ENCODE assay signal across 10 cellular contexts in the genomic region with DNA sequence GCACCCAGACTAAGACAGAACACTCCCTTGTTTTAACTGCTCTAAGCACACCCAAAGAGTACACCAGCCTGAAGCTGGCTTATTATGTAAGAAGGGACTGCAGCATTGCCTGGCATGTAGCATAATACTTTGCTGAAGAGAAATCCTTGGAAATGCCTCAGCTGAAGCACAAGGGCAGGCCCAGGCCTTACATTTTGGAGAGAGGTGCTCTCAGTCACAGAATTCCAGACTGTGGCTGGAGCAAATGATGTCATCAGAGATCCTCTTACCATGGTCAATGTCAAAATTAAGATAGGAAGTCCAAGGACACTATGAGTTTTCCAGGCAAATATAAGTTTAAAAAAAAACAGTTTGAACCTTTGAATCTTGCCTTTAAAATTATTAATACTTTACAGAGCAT. TPM values are rescaled to one million over a fixed set of nuclear protein-coding genes. Genes with fewer than 3 reads are reported as not detected.
DNase-seq lines count a peak whose midpoint lies in the region; ATAC-seq and TF ChIP-seq lines count a peak whose summit lies in the region.
"Had no signal": no experiment of that assay in that cellular context is flagged by ENCODE, and none has a peak within 500 bp of the region (broad histone marks: within the 10 kb centered on the region; RNA-seq: fewer than 3 reads in every experiment).

No MANE protein-coding gene starts in this region.

- no peak for TF ChIP-seq CTCF in dorsolateral prefrontal cortex (IDR thresholded peaks at IDR 0.05 in 54 of 56, conservative IDR thresholded peaks at IDR 0.05 in 2 of 56; ENCODE audit: low read depth in 1 of 56, partially characterized antibody in 56 of 56)
- no peak for TF ChIP-seq CTCF in neural crest cell (conservative IDR thresholded peaks at IDR 0.05)

- ATAC-seq in GM21447 (IDR thresholded peaks at IDR 0.05; ENCODE audit: unreplicated experiment): no peak
- no peak for ATAC-seq in GM18502 (IDR thresholded peaks at IDR 0.05; ENCODE audit: poor library complexity, unreplicated experiment)

- peaks cover 0 to 61% (median 12%) of the 10 kb centered on the region in 45 donors for H3K27me3 ChIP-seq in dorsolateral prefrontal cortex

- H3K9me3 Mint-ChIP-seq in neural crest cell: peaks cover 3% of the 10 kb centered on the region

- no peaks in the 10 kb centered on the region for H3K36me3 Mint-ChIP-seq in neural crest cell (ENCODE audit: low read depth)

- H3K4me3 ChIP-seq in dorsolateral prefrontal cortex: peak overlapping the region in 40 of 59 donors; percentile 46 to 75 (median 63)

- peak overlapping the region in 12 of 59 donors; percentile 5 to 91 (median 70) for H3K27ac ChIP-seq in dorsolateral prefrontal cortex

- no peaks in the 10 kb centered on the region for H3K27me3 Mint-ChIP-seq in neural crest cell (ENCODE audit: low read depth)

- DNase-seq in NCI-H2107 treated with DMSO at 0.1 percent for 48 hours (lab: John Stamatoyannopoulos, UW; ENCODE audit: unreplicated experiment) (peak; percentile 57), NCI-H2107 (lab: John Stamatoyannopoulos, UW) (no peak), NCI-H69 (lab: John Stamatoyannopoulos, UW) (peak; percentile 45), dorsolateral prefrontal cortex (no peak), neural crest cell (ENCODE audit: low read depth, low spot score) (no peak), C1 segment of cervical spinal cord (lab: John Stamatoyannopoulos, UW) (no peak)
- DNase-seq: NCI-H2029, SHP77 had no signal

- intact Hi-C loops in dorsolateral prefrontal cortex (cut with DNase I): no loop called here

- no peak overlapping the region for H3K27ac Mint-ChIP-seq in neural crest cell (ENCODE audit: unreplicated experiment)

- peaks cover 7% of the 10 kb centered on the region for H3K4me1 Mint-ChIP-seq in neural crest cell

- peak overlapping the region; percentile 81 for H3K4me3 Mint-ChIP-seq in neural crest cell

RNA-seq across cellular contexts. Expression of gene ARHGEF6, which starts 14.8 kb away (rescaled TPM):
- 10 to 100 TPM; 17.3 to 41.6 (median 28.0) TPM for total RNA-seq in dorsolateral prefrontal cortex
- total RNA-seq in neural crest cell: 2.7 and 3.0 TPM in 2 replicates

Comparison
In these comparisons a context has a peak if more than half of its experiments do, and no peak if none do; other contexts are left out.
1. DNase-seq: peak in NCI-H2107 treated with DMSO at 0.1 percent for 48 hours (single experiment) and NCI-H69 (single experiment); none in NCI-H2107 (single experiment), dorsolateral prefrontal cortex (0 of 10), neural crest cell (single experiment) and C1 segment of cervical spinal cord (0 of 14).